ENCODE assay signal across 8 cellular contexts in the genomic region with DNA sequence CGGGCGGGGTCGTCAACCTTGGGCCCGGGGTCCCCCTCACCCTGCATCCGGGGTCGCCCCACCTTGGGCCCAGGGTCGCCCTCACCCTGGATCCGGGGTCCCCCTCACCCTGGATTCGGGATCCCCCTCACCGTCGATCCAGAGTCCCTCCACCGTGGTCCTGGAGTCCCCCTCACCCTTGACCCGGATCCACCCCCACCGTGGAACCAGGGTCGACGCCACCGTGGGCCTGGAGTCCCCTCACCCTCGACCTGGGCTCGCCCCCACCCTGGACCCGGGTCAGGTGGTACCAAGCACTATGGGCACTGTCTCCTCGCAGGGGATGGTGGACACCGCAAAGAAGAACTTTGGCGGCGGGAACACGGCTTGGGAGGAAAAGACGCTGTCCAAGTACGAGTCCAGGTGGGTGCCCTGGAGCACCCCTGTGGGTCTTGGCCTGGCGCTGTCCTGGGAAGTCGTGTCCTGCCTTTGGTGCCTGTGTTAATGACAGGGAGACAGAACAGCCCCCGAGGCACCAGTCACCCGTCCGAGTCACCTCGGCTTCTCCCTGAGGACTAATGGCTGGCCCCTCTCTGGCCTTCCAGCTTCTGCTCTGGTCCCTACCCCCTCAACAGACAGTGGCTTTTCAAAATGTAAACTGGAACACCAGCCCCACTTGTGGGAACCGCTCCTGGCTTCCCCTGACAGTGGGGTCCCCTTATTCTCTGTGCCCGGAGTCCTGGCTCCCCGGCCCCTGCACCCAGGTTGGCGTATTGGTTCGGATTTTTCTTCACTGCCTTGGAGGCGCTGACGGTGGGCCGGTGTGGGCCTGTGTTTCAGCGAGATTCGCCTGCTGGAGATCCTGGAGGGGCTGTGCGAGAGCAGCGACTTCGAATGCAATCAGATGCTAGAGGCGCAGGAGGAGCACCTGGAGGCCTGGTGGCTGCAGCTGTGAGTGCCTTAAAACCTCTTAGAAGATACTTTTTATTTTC. TPM values are rescaled to one million over a fixed set of nuclear protein-coding genes. Genes with fewer than 3 reads are reported as not detected.
DNase-seq lines count a peak whose midpoint lies in the region; ATAC-seq and TF ChIP-seq lines count a peak whose summit lies in the region.

No MANE protein-coding gene starts in this region.

- H3K27me3 Mint-ChIP-seq in activated CD8-positive, alpha-beta memory T cell treated with anti-CD3 and anti-CD28 coated beads, Interleukin-2, amount 10 ng/mL, durations not matched to agents 7 days and 5 days, result no peaks in the 10 kb centered on the region
- no peaks in the 10 kb centered on the region for H3K27me3 Mint-ChIP-seq in activated naive CD8-positive, alpha-beta T cell treated with anti-CD3 and anti-CD28 coated beads for 36 hours

- DNase-seq in activated CD8-positive, alpha-beta memory T cell treated with anti-CD3 and anti-CD28 coated beads, Interleukin-2, amount 10 ng/mL, durations not matched to agents 7 days and 5 days, result no peak
- DNase-seq in activated CD8-positive, alpha-beta memory T cell treated with anti-CD3 and anti-CD28 coated beads for 24 hours, result no peak
- no peak for DNase-seq in activated naive CD8-positive, alpha-beta T cell treated with anti-CD3 and anti-CD28 coated beads for 36 hours
- DNase-seq in left lung (no peak), tibial artery (peak in 1 of 2 donors; percentile 69), NCI-H526 (lab: John Stamatoyannopoulos, UW) (no peak)
- DNase-seq in activated effector memory CD4-positive, alpha-beta T cell treated with Interleukin-2 at 50 U/mL for 16 hours, result no peak

- no peaks in the 10 kb centered on the region for H3K9me3 ChIP-seq in left lung
- H3K9me3 ChIP-seq in tibial artery, result no peaks in the 10 kb centered on the region

- H3K27ac ChIP-seq in left lung (peak overlapping the region in 1 of 2 donors; percentile 96), tibial artery (peak overlapping the region; percentile 87 to 95)

- H3K36me3 ChIP-seq in left lung (peaks cover 0 to 35% of the 10 kb centered on the region in 2 donors), tibial artery (peaks cover 6 to 44% (median 15%) of the 10 kb centered on the region in 3 donors)

- no peak for ATAC-seq in activated CD8-positive, alpha-beta memory T cell treated with anti-CD3 and anti-CD28 coated beads, Interleukin-2, amount 10 ng/mL, durations not matched to agents 7 days and 5 days
- ATAC-seq in left lung, result no peak
- no peak for ATAC-seq in GM21825 (IDR thresholded peaks at IDR 0.05; ENCODE audit: unreplicated experiment)

- TF ChIP-seq CTCF in left lung (IDR thresholded peaks at IDR 0.05), result no peak
- no peak for TF ChIP-seq CTCF in tibial artery (IDR thresholded peaks at IDR 0.05)

- peak overlapping the region; percentile 53 for H3K4me3 Mint-ChIP-seq in activated CD8-positive, alpha-beta memory T cell treated with anti-CD3 and anti-CD28 coated beads, Interleukin-2, amount 10 ng/mL, durations not matched to agents 7 days and 5 days
- H3K4me3 Mint-ChIP-seq in activated naive CD8-positive, alpha-beta T cell treated with anti-CD3 and anti-CD28 coated beads for 36 hours, result peak overlapping the region; percentile 52

- H3K9me3 Mint-ChIP-seq in activated CD8-positive, alpha-beta memory T cell treated with anti-CD3 and anti-CD28 coated beads, Interleukin-2, amount 10 ng/mL, durations not matched to agents 7 days and 5 days (ENCODE audit: low read depth), result no peaks in the 10 kb centered on the region
- no peaks in the 10 kb centered on the region for H3K9me3 Mint-ChIP-seq in activated naive CD8-positive, alpha-beta T cell treated with anti-CD3 and anti-CD28 coated beads for 36 hours

- CTCF ChIA-PET in activated CD8-positive, alpha-beta memory T cell treated with anti-CD3 and anti-CD28 coated beads, Interleukin-2, amount 10 ng/mL, durations not matched to agents 7 days and 5 days (lab: Charles Lee), result interaction anchor here (0.6 to 2.8 kb wide), 5 partner anchors 45 to 152 kb away, joined by 3 to 12 read pairs (median 3); no protein-coding TSS in a partner anchor

- peak overlapping the region; percentile 87 to 93 for H3K4me3 ChIP-seq in left lung
- H3K4me3 ChIP-seq in tibial artery, result peak overlapping the region; percentile 66 to 69

- peaks cover 21% of the 10 kb centered on the region for H3K4me1 Mint-ChIP-seq in activated CD8-positive, alpha-beta memory T cell treated with anti-CD3 and anti-CD28 coated beads, Interleukin-2, amount 10 ng/mL, durations not matched to agents 7 days and 5 days
- peaks cover 22% of the 10 kb centered on the region for H3K4me1 Mint-ChIP-seq in activated naive CD8-positive, alpha-beta T cell treated with anti-CD3 and anti-CD28 coated beads for 36 hours

- H3K36me3 Mint-ChIP-seq in activated CD8-positive, alpha-beta memory T cell treated with anti-CD3 and anti-CD28 coated beads, Interleukin-2, amount 10 ng/mL, durations not matched to agents 7 days and 5 days, result no peaks in the 10 kb centered on the region
- peaks cover 5% of the 10 kb centered on the region for H3K36me3 Mint-ChIP-seq in activated naive CD8-positive, alpha-beta T cell treated with anti-CD3 and anti-CD28 coated beads for 36 hours

- H3K4me1 ChIP-seq in left lung (peaks cover 13 to 30% of the 10 kb centered on the region in 2 donors), tibial artery (peaks cover 0 to 32% (median 19%) of the 10 kb centered on the region in 4 donors)

- intact Hi-C loops in left lung (cut with DNase I), result loop anchor here in 1 of 2 donors (10.0 kb wide), 1 partner anchor 144 kb away; no protein-coding TSS in a partner anchor
- intact Hi-C loops in tibial artery (cut with DNase I; ENCODE audit: low total_unique reads), result loop anchor here (5.0 kb wide), 1 partner anchor 67 kb away; the partner anchor contains the start of gene ZBED4

- peak overlapping the region; percentile 48 for H3K27ac Mint-ChIP-seq in activated CD8-positive, alpha-beta memory T cell treated with anti-CD3 and anti-CD28 coated beads, Interleukin-2, amount 10 ng/mL, durations not matched to agents 7 days and 5 days
- H3K27ac Mint-ChIP-seq in activated naive CD8-positive, alpha-beta T cell treated with anti-CD3 and anti-CD28 coated beads for 36 hours, result no peak overlapping the region

- no peaks in the 10 kb centered on the region for H3K27me3 ChIP-seq in left lung
- no peaks in the 10 kb centered on the region for H3K27me3 ChIP-seq in tibial artery

RNA-seq across cellular contexts. Expression of gene CRELD2, which starts 0.8 kb away (rescaled TPM):
- 10 to 100 TPM; 43.9 to 51.2 TPM for total RNA-seq in activated CD8-positive, alpha-beta memory T cell treated with anti-CD3 and anti-CD28 coated beads, Interleukin-2, amount 10 ng/mL, durations not matched to agents 7 days and 5 days
- 10 to 100 TPM; 32.6 to 34.8 TPM for total RNA-seq in activated naive CD8-positive, alpha-beta T cell treated with anti-CD3 and anti-CD28 coated beads for 36 hours
- 10 to 100 TPM; 59.7 to 79.7 TPM for total RNA-seq in left lung

RNA-seq across cellular contexts. Expression of gene ALG12, which starts 1.0 kb away (rescaled TPM):
- total RNA-seq in activated CD8-positive, alpha-beta memory T cell treated with anti-CD3 and anti-CD28 coated beads, Interleukin-2, amount 10 ng/mL, durations not matched to agents 7 days and 5 days, result 10 to 100 TPM; 16.8 to 18.8 TPM
- total RNA-seq in activated naive CD8-positive, alpha-beta T cell treated with anti-CD3 and anti-CD28 coated beads for 36 hours, result 10 to 100 TPM; 14.5 to 15.2 TPM
- total RNA-seq in left lung, result 10 to 100 TPM; 29.4 to 35.2 TPM

RNA-seq across cellular contexts. Expression of gene PIM3, which starts 41.4 kb away (rescaled TPM):
- 10 to 100 TPM; 53.4 to 79.7 TPM for total RNA-seq in activated CD8-positive, alpha-beta memory T cell treated with anti-CD3 and anti-CD28 coated beads, Interleukin-2, amount 10 ng/mL, durations not matched to agents 7 days and 5 days
- total RNA-seq in activated naive CD8-positive, alpha-beta T cell treated with anti-CD3 and anti-CD28 coated beads for 36 hours, result 100 to 1,000 TPM; 134 to 137 TPM
- total RNA-seq in left lung, result 100 to 1,000 TPM in 1 of 2 donors, 10 to 100 TPM in 1; 80.6 to 129 TPM
